1 cellular context compared by ENCODE assay signal in the genomic region with DNA sequence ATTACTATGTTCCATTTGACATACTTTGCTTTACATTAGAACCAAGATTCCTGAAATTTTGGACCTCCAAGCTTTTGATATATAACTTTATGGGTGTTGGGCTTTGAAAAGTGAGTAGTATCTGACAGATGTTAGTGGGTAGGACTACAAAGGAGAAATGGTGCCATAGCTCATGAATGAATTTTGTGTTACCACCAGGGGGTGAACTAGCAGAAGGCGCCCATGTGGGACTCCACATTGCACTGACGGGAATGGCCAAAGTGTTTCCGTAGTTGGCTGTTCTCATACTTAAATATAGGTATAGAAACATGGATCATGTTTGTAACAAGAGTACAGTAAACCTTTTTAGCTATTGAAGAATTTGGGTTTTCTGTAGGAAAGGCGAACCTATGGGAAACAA.
TF ChIP-seq lines count a peak whose summit lies in the region.

No MANE protein-coding gene starts in this region.

TF ChIP-seq in WTC11, 78 proteins besides CTCF, POLR2A, EP300 and RAD21 (continued from another document):
- TF ChIP-seq, protein P1, sequence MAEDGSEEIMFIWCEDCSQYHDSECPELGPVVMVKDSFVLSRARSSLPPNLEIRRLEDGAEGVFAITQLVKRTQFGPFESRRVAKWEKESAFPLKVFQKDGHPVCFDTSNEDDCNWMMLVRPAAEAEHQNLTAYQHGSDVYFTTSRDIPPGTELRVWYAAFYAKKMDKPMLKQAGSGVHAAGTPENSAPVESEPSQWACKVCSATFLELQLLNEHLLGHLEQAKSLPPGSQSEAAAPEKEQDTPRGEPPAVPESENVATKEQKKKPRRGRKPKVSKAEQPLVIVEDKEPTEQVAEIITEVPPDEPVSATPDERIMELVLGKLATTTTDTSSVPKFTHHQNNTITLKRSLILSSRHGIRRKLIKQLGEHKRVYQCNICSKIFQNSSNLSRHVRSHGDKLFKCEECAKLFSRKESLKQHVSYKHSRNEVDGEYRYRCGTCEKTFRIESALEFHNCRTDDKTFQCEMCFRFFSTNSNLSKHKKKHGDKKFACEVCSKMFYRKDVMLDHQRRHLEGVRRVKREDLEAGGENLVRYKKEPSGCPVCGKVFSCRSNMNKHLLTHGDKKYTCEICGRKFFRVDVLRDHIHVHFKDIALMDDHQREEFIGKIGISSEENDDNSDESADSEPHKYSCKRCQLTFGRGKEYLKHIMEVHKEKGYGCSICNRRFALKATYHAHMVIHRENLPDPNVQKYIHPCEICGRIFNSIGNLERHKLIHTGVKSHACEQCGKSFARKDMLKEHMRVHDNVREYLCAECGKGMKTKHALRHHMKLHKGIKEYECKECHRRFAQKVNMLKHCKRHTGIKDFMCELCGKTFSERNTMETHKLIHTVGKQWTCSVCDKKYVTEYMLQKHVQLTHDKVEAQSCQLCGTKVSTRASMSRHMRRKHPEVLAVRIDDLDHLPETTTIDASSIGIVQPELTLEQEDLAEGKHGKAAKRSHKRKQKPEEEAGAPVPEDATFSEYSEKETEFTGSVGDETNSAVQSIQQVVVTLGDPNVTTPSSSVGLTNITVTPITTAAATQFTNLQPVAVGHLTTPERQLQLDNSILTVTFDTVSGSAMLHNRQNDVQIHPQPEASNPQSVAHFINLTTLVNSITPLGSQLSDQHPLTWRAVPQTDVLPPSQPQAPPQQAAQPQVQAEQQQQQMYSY (CRISPR knock-in tag; IDR thresholded peaks at IDR 0.05) = no peak
- TF ChIP-seq, protein P2, sequence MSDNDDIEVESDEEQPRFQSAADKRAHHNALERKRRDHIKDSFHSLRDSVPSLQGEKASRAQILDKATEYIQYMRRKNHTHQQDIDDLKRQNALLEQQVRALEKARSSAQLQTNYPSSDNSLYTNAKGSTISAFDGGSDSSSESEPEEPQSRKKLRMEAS (CRISPR knock-in tag; IDR thresholded peaks at IDR 0.05) = no peak
